In genomic region chr21:42767561-42767835, GRCh38 we compare ENCODE assay signal across 26 cellular contexts.
"Had no signal": no experiment of that assay in that cellular context is flagged by ENCODE, and none has a peak within 500 bp of the region (broad histone marks: within the 10 kb centered on the region; RNA-seq: fewer than 3 reads in every experiment).

No MANE protein-coding gene starts in this region.

- H3K27ac Mint-ChIP-seq: mesothelial cell of epicardium; nephron; neural progenitor cell; stimulated activated effector memory CD8-positive, alpha-beta T cell treated with anti-CD3 and anti-CD28 coated beads, Interleukin-12 subunit alpha, Interleukin-12 subunit beta, amount 100 ng/mL, for 72 hours; stimulated activated naive CD8-positive, alpha-beta T cell treated with anti-CD3 and anti-CD28 coated beads, Interleukin-15, Interleukin-2, amounts not matched to agents 100 ng/mL and 50 ng/mL, for 24 hours had no signal

- DNase-seq: hippocampal formation; left colon; mesendoderm; naive thymus-derived CD4-positive, alpha-beta T cell; retina; right cardiac atrium; sigmoid colon; small intestine; stimulated activated CD4-positive, alpha-beta T cell treated with anti-CD3 and anti-CD28 coated beads, Interleukin-4, amount 100 ng/mL, for 24 hours; stimulated activated naive CD4-positive, alpha-beta T cell; tibial artery; upper lobe of right lung had no signal

- H3K4me1 Mint-ChIP-seq: mesothelial cell of epicardium, nephron had no signal

- H3K9ac ChIP-seq: neural progenitor cell had no signal

- H3K4me1 ChIP-seq: left lung, neural progenitor cell, pancreas, prostate gland, sigmoid colon, spleen, suprapubic skin, tibial artery, upper lobe of right lung had no signal

- H3K4me3 ChIP-seq: left lung, lung, neural progenitor cell, pancreas, prostate gland, sigmoid colon, spleen, suprapubic skin, thoracic aorta, tibial artery, upper lobe of right lung had no signal

- H3K27me3 ChIP-seq: left lung, neural progenitor cell, pancreas, sigmoid colon, spleen, suprapubic skin, tibial artery, upper lobe of right lung had no signal

- H2AFZ ChIP-seq: neural progenitor cell had no signal

- H3K27me3 Mint-ChIP-seq: naive thymus-derived CD4-positive, alpha-beta T cell; stimulated activated naive CD8-positive, alpha-beta T cell treated with anti-CD3 and anti-CD28 coated beads, Interleukin-15, Interleukin-2, amounts not matched to agents 100 ng/mL and 50 ng/mL, for 24 hours had no signal

- H3K9me3 Mint-ChIP-seq: mesothelial cell of epicardium; naive thymus-derived CD4-positive, alpha-beta T cell; nephron; neural progenitor cell; stimulated activated effector memory CD8-positive, alpha-beta T cell treated with anti-CD3 and anti-CD28 coated beads, Interleukin-12 subunit alpha, Interleukin-12 subunit beta, amount 100 ng/mL, for 72 hours; stimulated activated naive CD8-positive, alpha-beta T cell treated with anti-CD3 and anti-CD28 coated beads, Interleukin-15, Interleukin-2, amounts not matched to agents 100 ng/mL and 50 ng/mL, for 24 hours had no signal

- H3K27ac ChIP-seq: left lung, neural progenitor cell, pancreas, prostate gland, sigmoid colon, spleen, suprapubic skin, thoracic aorta, tibial artery, upper lobe of right lung had no signal

- H3K4me2 ChIP-seq: neural progenitor cell had no signal

- H3K36me3 Mint-ChIP-seq: stimulated activated effector memory CD8-positive, alpha-beta T cell treated with anti-CD3 and anti-CD28 coated beads, Interleukin-12 subunit alpha, Interleukin-12 subunit beta, amount 100 ng/mL, for 72 hours had no signal

- H3K4me3 Mint-ChIP-seq: mesothelial cell of epicardium; naive thymus-derived CD4-positive, alpha-beta T cell; nephron; neural progenitor cell; stimulated activated effector memory CD8-positive, alpha-beta T cell treated with anti-CD3 and anti-CD28 coated beads, Interleukin-12 subunit alpha, Interleukin-12 subunit beta, amount 100 ng/mL, for 72 hours; stimulated activated naive CD8-positive, alpha-beta T cell treated with anti-CD3 and anti-CD28 coated beads, Interleukin-15, Interleukin-2, amounts not matched to agents 100 ng/mL and 50 ng/mL, for 24 hours had no signal

- H3K9me3 ChIP-seq: left lung, pancreas, prostate gland, sigmoid colon, spleen, suprapubic skin, thoracic aorta, tibial artery, upper lobe of right lung had no signal

- H3K36me3 ChIP-seq: neural progenitor cell, pancreas, thoracic aorta, upper lobe of right lung had no signal

- FAIRE-seq: keratinocyte, pancreas, small intestine, urothelium cell line had no signal

- ATAC-seq: left colon; left lung; naive thymus-derived CD4-positive, alpha-beta T cell; pancreas; right cardiac atrium; stimulated activated effector memory CD8-positive, alpha-beta T cell treated with anti-CD3 and anti-CD28 coated beads, Interleukin-12 subunit alpha, Interleukin-12 subunit beta, amount 100 ng/mL, for 72 hours; upper lobe of right lung had no signal
